In the genomic region with DNA sequence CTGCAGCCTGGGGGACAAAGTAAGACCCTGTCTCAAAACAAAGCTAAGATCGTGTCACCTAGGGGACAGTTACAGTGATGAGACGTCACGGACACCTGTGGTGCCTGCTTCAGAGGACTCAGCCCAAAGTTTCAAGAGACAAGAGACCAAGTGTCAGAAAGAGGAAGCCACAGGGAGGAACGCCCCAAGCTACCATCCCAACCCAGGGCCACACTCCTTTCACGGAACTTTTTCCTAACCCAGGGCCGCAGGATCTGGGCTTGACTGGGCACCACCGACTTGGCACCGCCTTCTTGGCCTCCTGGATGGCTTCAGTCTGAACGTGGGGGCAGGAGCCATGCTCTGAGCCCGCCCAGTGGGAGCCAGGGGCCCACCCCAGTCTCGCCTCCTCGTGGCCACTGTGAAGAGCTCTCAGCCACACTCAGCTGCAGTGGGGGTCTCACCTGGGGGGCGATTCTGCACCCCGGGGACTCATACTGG, we compare ENCODE assay signal across 8 cellular contexts. TPM values are rescaled to one million over a fixed set of nuclear protein-coding genes. Genes with fewer than 3 reads are reported as not detected.
A peak's percentile ranks its signal among the peaks of the same experiment; 100 is the strongest.
DNase-seq lines count a peak whose midpoint lies in the region; ATAC-seq and TF ChIP-seq lines count a peak whose summit lies in the region.

No MANE protein-coding gene starts in this region.

- DNase-seq in GM10266 (ENCODE audit: extremely low spot score) (peak; percentile 45), NCI-H2081 treated with DMSO at 0.1 percent for 48 hours (lab: John Stamatoyannopoulos, UW) (no peak), pons (ENCODE audit: low spot score) (no peak)
- peak; percentile 57 for DNase-seq in activated CD8-positive, alpha-beta T cell treated with anti-CD3 and anti-CD28 coated beads, Interleukin-2, amount 10 ng/mL, durations not matched to agents 7 days and 5 days
- peak in 6 of 10 donors; percentile 35 to 71 (median 41) for DNase-seq in naive thymus-derived CD8-positive, alpha-beta T cell

- CTCF ChIA-PET in activated CD8-positive, alpha-beta T cell treated with anti-CD3 and anti-CD28 coated beads, Interleukin-2, amount 10 ng/mL, durations not matched to agents 7 days and 5 days (lab: Charles Lee) = interaction anchor here (1.2 to 2.7 kb wide), 8 partner anchors 8 to 190 kb away, joined by 4 to 16 read pairs (median 6); a partner anchor contains a TSS

- H3K27me3 Mint-ChIP-seq in activated CD8-positive, alpha-beta T cell treated with anti-CD3 and anti-CD28 coated beads, Interleukin-2, amount 10 ng/mL, durations not matched to agents 7 days and 5 days (ENCODE audit: low read depth) = no peaks in the 10 kb centered on the region
- H3K27me3 Mint-ChIP-seq in naive thymus-derived CD8-positive, alpha-beta T cell = peaks cover 0 to 2% (median 0%) of the 10 kb centered on the region in 5 donors

- POLR2A ChIA-PET in activated CD8-positive, alpha-beta T cell treated with anti-CD3 and anti-CD28 coated beads, Interleukin-2, amount 10 ng/mL, durations not matched to agents 7 days and 5 days (lab: Charles Lee) = interaction anchor here (0.6 to 6.2 kb wide), 6 partner anchors 7 to 190 kb away, joined by 3 to 93 read pairs (median 4); a partner anchor contains a TSS
- POLR2A ChIA-PET in naive thymus-derived CD8-positive, alpha-beta T cell (lab: Charles Lee) = interaction anchor here (0.5 to 9.0 kb wide), 16 partner anchors 7 to 1021 kb away, joined by 3 to 173 read pairs (median 4); a partner anchor contains a TSS

- peak overlapping the region; percentile 67 for H3K4me3 Mint-ChIP-seq in activated CD8-positive, alpha-beta T cell treated with anti-CD3 and anti-CD28 coated beads, Interleukin-2, amount 10 ng/mL, durations not matched to agents 7 days and 5 days
- peak overlapping the region; percentile 23 to 98 (median 74) for H3K4me3 Mint-ChIP-seq in naive thymus-derived CD8-positive, alpha-beta T cell

- H3K36me3 Mint-ChIP-seq in activated CD8-positive, alpha-beta T cell treated with anti-CD3 and anti-CD28 coated beads, Interleukin-2, amount 10 ng/mL, durations not matched to agents 7 days and 5 days (ENCODE audit: low read depth) = peaks cover 69% of the 10 kb centered on the region
- H3K36me3 Mint-ChIP-seq in naive thymus-derived CD8-positive, alpha-beta T cell = peaks cover 5 to 9% (median 7%) of the 10 kb centered on the region in 3 donors

- H3K9me3 Mint-ChIP-seq in activated CD8-positive, alpha-beta T cell treated with anti-CD3 and anti-CD28 coated beads, Interleukin-2, amount 10 ng/mL, durations not matched to agents 7 days and 5 days (ENCODE audit: insufficient read depth) = no peaks in the 10 kb centered on the region
- H3K9me3 Mint-ChIP-seq in naive thymus-derived CD8-positive, alpha-beta T cell = peaks cover 0 to 4% (median 0%) of the 10 kb centered on the region in 9 donors

- peak; percentile 46 for TF ChIP-seq CTCF in GM10266 (IDR thresholded peaks at IDR 0.05; ENCODE audit: control insufficient read depth, insufficient read depth, low read depth, missing control alignments)

- H3K27ac Mint-ChIP-seq in activated CD8-positive, alpha-beta T cell treated with anti-CD3 and anti-CD28 coated beads, Interleukin-2, amount 10 ng/mL, durations not matched to agents 7 days and 5 days = peak overlapping the region; percentile 94
- H3K27ac Mint-ChIP-seq in naive thymus-derived CD8-positive, alpha-beta T cell = peak overlapping the region; percentile 90 to 100 (median 95)

- ATAC-seq in HG03108 (IDR thresholded peaks at IDR 0.05; ENCODE audit: unreplicated experiment) (peak; percentile 23), GM21447 (IDR thresholded peaks at IDR 0.05; ENCODE audit: unreplicated experiment) (no peak), GM19455 (IDR thresholded peaks at IDR 0.05; ENCODE audit: unreplicated experiment) (no peak)
- peak; percentile 18 for ATAC-seq in activated CD8-positive, alpha-beta T cell treated with anti-CD3 and anti-CD28 coated beads, Interleukin-2, amount 10 ng/mL, durations not matched to agents 7 days and 5 days
- peak; percentile 11 to 13 for ATAC-seq in naive thymus-derived CD8-positive, alpha-beta T cell

- peaks cover 59% of the 10 kb centered on the region for H3K4me1 Mint-ChIP-seq in activated CD8-positive, alpha-beta T cell treated with anti-CD3 and anti-CD28 coated beads, Interleukin-2, amount 10 ng/mL, durations not matched to agents 7 days and 5 days (ENCODE audit: low read depth)
- H3K4me1 Mint-ChIP-seq in naive thymus-derived CD8-positive, alpha-beta T cell = peaks cover 39 to 81% (median 68%) of the 10 kb centered on the region in 4 donors

RNA-seq across cellular contexts. Expression of a gene that starts 8.5 kb away (rescaled TPM):
- total RNA-seq in activated CD8-positive, alpha-beta T cell treated with anti-CD3 and anti-CD28 coated beads, Interleukin-2, amount 10 ng/mL, durations not matched to agents 7 days and 5 days = 100 to 1,000 TPM; 235 to 240 TPM
- 100 to 1,000 TPM in 1 of 2 experiments, 10 to 100 TPM in 1; 94.0 to 101 TPM for total RNA-seq in naive thymus-derived CD8-positive, alpha-beta T cell
- polyA plus RNA-seq in naive thymus-derived CD8-positive, alpha-beta T cell = 10 to 100 TPM; 40.5 to 90.4 (median 53.1) TPM

RNA-seq across cellular contexts. Expression of a gene that starts 9.1 kb away (rescaled TPM):
- total RNA-seq in activated CD8-positive, alpha-beta T cell treated with anti-CD3 and anti-CD28 coated beads, Interleukin-2, amount 10 ng/mL, durations not matched to agents 7 days and 5 days = 1 to 10 TPM; 8.7 to 9.5 TPM
- total RNA-seq in naive thymus-derived CD8-positive, alpha-beta T cell = 10 to 100 TPM; 16.6 to 18.7 TPM
- polyA plus RNA-seq in naive thymus-derived CD8-positive, alpha-beta T cell = 1 to 10 TPM in 1 of 3 donors, under 1 TPM in 2; 0.26 to 1.4 (median 0.85) TPM

RNA-seq across cellular contexts. Expression of a gene that starts 36.6 kb away (rescaled TPM):
- 100 to 1,000 TPM; 332 to 348 TPM for total RNA-seq in activated CD8-positive, alpha-beta T cell treated with anti-CD3 and anti-CD28 coated beads, Interleukin-2, amount 10 ng/mL, durations not matched to agents 7 days and 5 days
- 100 to 1,000 TPM; 171 to 176 TPM for total RNA-seq in naive thymus-derived CD8-positive, alpha-beta T cell
- polyA plus RNA-seq in naive thymus-derived CD8-positive, alpha-beta T cell = 10 to 100 TPM; 26.1 to 47.1 (median 30.2) TPM

Comparison
In these comparisons a context has a peak if more than half of its experiments do, and no peak if none do; other contexts are left out.
1. DNase-seq: peak in GM10266 (single experiment), activated CD8-positive, alpha-beta T cell treated with anti-CD3 and anti-CD28 coated beads, Interleukin-2, amount 10 ng/mL, durations not matched to agents 7 days and 5 days (single experiment) and naive thymus-derived CD8-positive, alpha-beta T cell (6 of 10); none in NCI-H2081 treated with DMSO at 0.1 percent for 48 hours (single experiment) and pons (single experiment).
2. ATAC-seq: peak in HG03108 (single experiment), activated CD8-positive, alpha-beta T cell treated with anti-CD3 and anti-CD28 coated beads, Interleukin-2, amount 10 ng/mL, durations not matched to agents 7 days and 5 days (single experiment) and naive thymus-derived CD8-positive, alpha-beta T cell (2 of 2); none in GM21447 (single experiment) and GM19455 (single experiment).